8 cellular contexts compared by ENCODE assay signal in genomic region chr20:31707994-31708744, GRCh38. TPM values are rescaled to one million over a fixed set of nuclear protein-coding genes. Genes with fewer than 3 reads are reported as not detected.
A peak's percentile ranks its signal among the peaks of the same experiment; 100 is the strongest.
DNase-seq lines count a peak whose midpoint lies in the region; ATAC-seq, FAIRE-seq and TF ChIP-seq lines count a peak whose summit lies in the region.

No MANE protein-coding gene starts in this region.

- H3K27ac ChIP-seq in CD4-positive, CD25-positive, alpha-beta regulatory T cell (ENCODE audit: insufficient read depth, low read length, poor library complexity, severe bottlenecking), result no peak overlapping the region
- H3K27ac ChIP-seq in HepG2 (ENCODE audit: extremely low read length, insufficient read depth, low read length), result peak overlapping the region; percentile 46
- peak overlapping the region; percentile 99 for H3K27ac ChIP-seq in vagina
- no peak overlapping the region for H3K27ac ChIP-seq in Karpas-422 (ENCODE audit: low read length)

- H3K9ac ChIP-seq in HepG2 (ENCODE audit: insufficient read depth, low read depth, low read length), result no peak overlapping the region
- no peak overlapping the region for H3K9ac ChIP-seq in Karpas-422 (ENCODE audit: low read length)

- H4K20me1 ChIP-seq in HepG2 (ENCODE audit: insufficient read depth, low read length) (peaks cover 13% of the 10 kb centered on the region), Karpas-422 (ENCODE audit: insufficient read depth, low read depth, low read length) (no peaks in the 10 kb centered on the region)

- no peak overlapping the region for H3K4me2 ChIP-seq in HepG2 (ENCODE audit: low read depth, low read length)
- no peak overlapping the region for H3K4me2 ChIP-seq in Karpas-422 (ENCODE audit: low read depth, low read length, poor library complexity, severe bottlenecking)

- peak overlapping the region; percentile 3 to 89 (median 71) for H3K27ac Mint-ChIP-seq in CD4-positive, CD25-positive, alpha-beta regulatory T cell
- H3K27ac Mint-ChIP-seq in WTC11, result peak overlapping the region; percentile 85

- H3K27me3 ChIP-seq in CD4-positive, CD25-positive, alpha-beta regulatory T cell (ENCODE audit: control insufficient read depth, insufficient read depth, low read length), result no peaks in the 10 kb centered on the region
- H3K27me3 ChIP-seq in HepG2 (ENCODE audit: control insufficient read depth in 1 of 2, insufficient read depth in 2 of 2, low read length in 2 of 2), result no peaks in the 10 kb centered on the region
- no peaks in the 10 kb centered on the region for H3K27me3 ChIP-seq in vagina
- H3K27me3 ChIP-seq in Karpas-422 (ENCODE audit: low read length), result no peaks in the 10 kb centered on the region

- no peak for TF ChIP-seq RAD21 in HepG2 (CRISPR knock-in tag; IDR thresholded peaks at IDR 0.05)

- no TSS peak for BruUV-seq in HepG2 (replicated peaks; lab: Mats Ljungman, UMichigan)

- H3K9me2 ChIP-seq in Karpas-422 (replicated peaks; ENCODE audit: insufficient read depth, low read length), result no peaks in the 10 kb centered on the region

- TF ChIP-seq POLR2A in HepG2 (IDR thresholded peaks at IDR 0.05; ENCODE audit: insufficient read depth in 1 of 2, low read depth in 2 of 2, low read length in 2 of 2) (no peak; a peak in 1 of 4 replicates), vagina (IDR thresholded peaks at IDR 0.05) (no peak)

- DNase-seq in CD4-positive, CD25-positive, alpha-beta regulatory T cell, result no peak
- peak; percentile 94 for DNase-seq in NCI-H1417 treated with DMSO at 0.1 percent for 48 hours (lab: John Stamatoyannopoulos, UW)
- peak; percentile 78 for DNase-seq in WTC11 (ENCODE audit: low spot score)
- no peak for DNase-seq in HepG2 (ENCODE audit: low spot score)
- no peak for DNase-seq in vagina (ENCODE audit: extremely low spot score in 2 of 2)
- DNase-seq in Karpas-422, result no peak
- no peak for DNase-seq in kidney glomerular epithelial cell (lab: John Stamatoyannopoulos, UW)

- no peak for ATAC-seq in CD4-positive, CD25-positive, alpha-beta regulatory T cell (ENCODE audit: low read depth in 2 of 2)
- ATAC-seq in WTC11, result peak; percentile 28
- ATAC-seq in HepG2, result no peak
- no peak for ATAC-seq in HG03196 (IDR thresholded peaks at IDR 0.05; ENCODE audit: unreplicated experiment)

- H2AFZ ChIP-seq in HepG2 (ENCODE audit: low read length), result no peak overlapping the region
- H2AFZ ChIP-seq in Karpas-422 (ENCODE audit: low read length), result no peak overlapping the region

- TF ChIP-seq EP300 in HepG2 (IDR thresholded peaks at IDR 0.05; ENCODE audit: low read depth in 2 of 2, low read length in 2 of 2), result no peak
- TF ChIP-seq EP300 in HepG2 (CRISPR knock-in tag; IDR thresholded peaks at IDR 0.05; ENCODE audit: borderline replicate concordance), result no peak

- H3K79me2 ChIP-seq in HepG2 (ENCODE audit: insufficient read depth, low read length), result peaks cover 90% of the 10 kb centered on the region
- peaks cover 86% of the 10 kb centered on the region for H3K79me2 ChIP-seq in Karpas-422 (ENCODE audit: low read length)

- TF ChIP-seq CTCF in WTC11 (IDR thresholded peaks at IDR 0.05) (no peak), HepG2 (CRISPR knock-in tag; IDR thresholded peaks at IDR 0.05) (no peak), vagina (IDR thresholded peaks at IDR 0.05) (no peak)

- no peak for FAIRE-seq in HepG2 (lab: Jason Lieb, UNC)

- H3K4me1 ChIP-seq in CD4-positive, CD25-positive, alpha-beta regulatory T cell (ENCODE audit: control insufficient read depth, insufficient read depth, low read length, poor library complexity, severe bottlenecking), result peaks cover 55% of the 10 kb centered on the region
- H3K4me1 ChIP-seq in HepG2 (ENCODE audit: insufficient read depth, low read length), result peaks cover 99% of the 10 kb centered on the region
- H3K4me1 ChIP-seq in vagina, result peaks cover 84% of the 10 kb centered on the region
- peaks cover 37% of the 10 kb centered on the region for H3K4me1 ChIP-seq in Karpas-422 (ENCODE audit: low read length)

- intact Hi-C loops in HepG2 (cut with micrococcal nuclease; ENCODE audit: unreplicated experiment) (no loop called here), vagina (cut with DNase I) (no loop called here)

- peaks cover 18 to 82% (median 63%) of the 10 kb centered on the region in 4 donors for H3K4me1 Mint-ChIP-seq in CD4-positive, CD25-positive, alpha-beta regulatory T cell
- peaks cover 61% of the 10 kb centered on the region for H3K4me1 Mint-ChIP-seq in WTC11

- H3K9me3 Mint-ChIP-seq in CD4-positive, CD25-positive, alpha-beta regulatory T cell, result no peaks in the 10 kb centered on the region
- H3K9me3 Mint-ChIP-seq in WTC11, result no peaks in the 10 kb centered on the region

- H3K27me3 Mint-ChIP-seq in CD4-positive, CD25-positive, alpha-beta regulatory T cell, result no peaks in the 10 kb centered on the region
- no peaks in the 10 kb centered on the region for H3K27me3 Mint-ChIP-seq in WTC11 (ENCODE audit: low read depth)

- 51% methylated on average over 2 of the region's 2 CpGs for WGBS in HepG2 (ENCODE audit: low lambda C conversion rate)

- CTCF ChIA-PET in WTC11 (lab: Charles Lee), result interaction anchor here (0.7 to 2.4 kb wide), 9 partner anchors 12 to 244 kb away, joined by 3 to 25 read pairs (median 3); partner anchors contain the start of genes BCL2L1 and HM13
- CTCF ChIA-PET in HepG2 (lab: Yijun Ruan, JAX; ENCODE audit: low intra/inter-chr PET ratio, low total read pairs), result no interaction called here

- peak overlapping the region in 2 of 4 donors; percentile 6 to 24 for H3K4me3 Mint-ChIP-seq in CD4-positive, CD25-positive, alpha-beta regulatory T cell
- H3K4me3 Mint-ChIP-seq in WTC11, result 0 out of 2 replicates have a peak overlapping the region, but pooled peaks have one; percentile 10

- H3K36me3 ChIP-seq in CD4-positive, CD25-positive, alpha-beta regulatory T cell (ENCODE audit: control insufficient read depth, insufficient read depth, low read length), result peaks cover 38% of the 10 kb centered on the region
- H3K36me3 ChIP-seq in HepG2 (replicated peaks in 1 of 2; ENCODE audit: control insufficient read depth in 1 of 2, insufficient read depth in 2 of 2, low read length in 2 of 2) (peaks cover 40 to 73% of the 10 kb centered on the region in 2 experiments), vagina (peaks cover 0 to 20% of the 10 kb centered on the region in 2 donors), Karpas-422 (ENCODE audit: insufficient read depth, low read length) (peaks cover 24% of the 10 kb centered on the region; the same call in 1 of the 2 replicates)

- POLR2A ChIA-PET in WTC11 (lab: Charles Lee) (interaction anchor here (0.5 to 1.6 kb wide), 5 partner anchors 12 to 148 kb away, joined by 4 to 11 read pairs (median 7); no protein-coding TSS in a partner anchor), HepG2 (lab: Yijun Ruan, JAX) (interaction anchor here (1.2 to 33.2 kb wide), 6 partner anchors 6 to 104 kb away, joined by 3 to 2822 read pairs (median 1312); partner anchors contain the start of gene BCL2L1)

- in situ Hi-C loops in HepG2 (cut with HindIII; ENCODE audit: extremely low pct_ligation_motif_present, low pct_unique_long_range_greater_than_20kb), result no loop called here

- no peak overlapping the region for H3K4me3 ChIP-seq in CD4-positive, CD25-positive, alpha-beta regulatory T cell (ENCODE audit: low read depth, low read length)
- no peak overlapping the region for H3K4me3 ChIP-seq in HepG2 (replicated peaks in 1 of 3; ENCODE audit: insufficient read depth in 1 of 3, low read depth in 2 of 3, low read length in 3 of 3)
- no peak overlapping the region for H3K4me3 ChIP-seq in vagina
- no peak overlapping the region for H3K4me3 ChIP-seq in Karpas-422 (ENCODE audit: low read length)

- no peaks in the 10 kb centered on the region for H3K9me3 ChIP-seq in CD4-positive, CD25-positive, alpha-beta regulatory T cell (ENCODE audit: control insufficient read depth in 2 of 2, low read length in 2 of 2)
- no peaks in the 10 kb centered on the region for H3K9me3 ChIP-seq in HepG2 (ENCODE audit: low read length)
- H3K9me3 ChIP-seq in vagina, result no peaks in the 10 kb centered on the region
- H3K9me3 ChIP-seq in Karpas-422 (ENCODE audit: low read length), result no peaks in the 10 kb centered on the region

- peaks cover 45% of the 10 kb centered on the region for H3K36me3 Mint-ChIP-seq in CD4-positive, CD25-positive, alpha-beta regulatory T cell
- peaks cover 16% of the 10 kb centered on the region for H3K36me3 Mint-ChIP-seq in WTC11

RNA-seq across cellular contexts. Expression of gene BCL2L1, which starts 14.5 kb away (rescaled TPM):
- total RNA-seq in CD4-positive, CD25-positive, alpha-beta regulatory T cell, result 38.1 TPM
- polyA plus RNA-seq in CD4-positive, CD25-positive, alpha-beta regulatory T cell, result 10 to 100 TPM; 15.5 to 19.6 (median 17.3) TPM
- total RNA-seq in WTC11 (2021) (52.9 to 62.0 TPM (median 53.9 TPM) in 3 replicates), HepG2 (2016; rRNA removed; fragmentation: Illumina TruSeq; extraction: Trizol) (164 and 200 TPM in 2 replicates), vagina (57.2 TPM)
- 60.9 and 61.0 TPM in 2 replicates for total RNA-seq in HepG2 (2016; cell fraction: cytosol; rRNA removed; fragmentation: Illumina TruSeq; extraction: Trizol; ENCODE audit: low read depth)
- 169 and 173 TPM in 2 replicates for total RNA-seq in HepG2 (2016; cell fraction: insoluble cytoplasmic fraction; rRNA removed; fragmentation: Illumina TruSeq; extraction: Trizol)
- total RNA-seq in HepG2 (2016; cell fraction: membrane; rRNA removed; fragmentation: Illumina TruSeq; extraction: Trizol), result 190 and 201 TPM in 2 replicates
- 135 and 148 TPM in 2 replicates for total RNA-seq in HepG2 (2016; cell fraction: nucleus; rRNA removed; fragmentation: Illumina TruSeq; extraction: Trizol)
- 258 and 259 TPM in 2 replicates for polyA plus RNA-seq in HepG2 (2011; rRNA removed)
- polyA plus RNA-seq in HepG2 (2011; cell fraction: cytosol; rRNA removed), result 215 and 224 TPM in 2 replicates
- polyA plus RNA-seq in HepG2 (2011; cell fraction: nucleus; rRNA removed), result 123 and 146 TPM in 2 replicates
- 184 and 192 TPM in 2 replicates for polyA plus RNA-seq in HepG2 (2012)
- 77.5 and 91.4 TPM in 2 replicates for polyA plus RNA-seq in HepG2 (2016; cell fraction: cytosol; fragmentation: Illumina TruSeq; extraction: Trizol; ENCODE audit: low read depth)
- 214 and 252 TPM in 2 replicates for polyA plus RNA-seq in HepG2 (2016; cell fraction: insoluble cytoplasmic fraction; fragmentation: Illumina TruSeq; extraction: Trizol; ENCODE audit: low read depth)
- polyA plus RNA-seq in HepG2 (2016; cell fraction: membrane; fragmentation: Illumina TruSeq; extraction: Trizol; ENCODE audit: low read depth), result 208 and 211 TPM in 2 replicates
- 168 and 174 TPM in 2 replicates for polyA plus RNA-seq in HepG2 (2016; cell fraction: nucleus; fragmentation: Illumina TruSeq; extraction: Trizol; ENCODE audit: insufficient read depth, low read depth)
- 34.8 and 259 TPM in 2 replicates for polyA minus RNA-seq in HepG2 (2011; rRNA and poly(A)+ RNA removed; ENCODE audit: low replicate concordance)
- 124 TPM in 2 replicates for polyA minus RNA-seq in HepG2 (2011; cell fraction: cytosol; rRNA and poly(A)+ RNA removed)
- 215 and 221 TPM in 2 replicates for polyA minus RNA-seq in HepG2 (2011; cell fraction: nucleus; rRNA and poly(A)+ RNA removed)
- total RNA-seq in Karpas-422 (2014; rRNA removed; shearing (Covaris generic); ENCODE audit: low replicate concordance), result 41.0 and 56.1 TPM in 2 replicates

RNA-seq across cellular contexts. Expression of gene TPX2, which starts 30.9 kb away (rescaled TPM):
- total RNA-seq in CD4-positive, CD25-positive, alpha-beta regulatory T cell, result 5.4 TPM
- 1 to 10 TPM; 3.1 to 6.3 (median 3.8) TPM for polyA plus RNA-seq in CD4-positive, CD25-positive, alpha-beta regulatory T cell
- total RNA-seq in WTC11 (2021) (113 to 123 TPM (median 115 TPM) in 3 replicates), HepG2 (2016; rRNA removed; fragmentation: Illumina TruSeq; extraction: Trizol) (124 and 190 TPM in 2 replicates), vagina (6.1 TPM)
- 19.7 and 21.4 TPM in 2 replicates for total RNA-seq in HepG2 (2016; cell fraction: cytosol; rRNA removed; fragmentation: Illumina TruSeq; extraction: Trizol; ENCODE audit: low read depth)
- 123 and 174 TPM in 2 replicates for total RNA-seq in HepG2 (2016; cell fraction: insoluble cytoplasmic fraction; rRNA removed; fragmentation: Illumina TruSeq; extraction: Trizol)
- 59.2 and 59.7 TPM in 2 replicates for total RNA-seq in HepG2 (2016; cell fraction: membrane; rRNA removed; fragmentation: Illumina TruSeq; extraction: Trizol)
- total RNA-seq in HepG2 (2016; cell fraction: nucleus; rRNA removed; fragmentation: Illumina TruSeq; extraction: Trizol), result 91.9 and 95.0 TPM in 2 replicates
- polyA plus RNA-seq in HepG2 (2011; rRNA removed), result 20.0 and 34.3 TPM in 2 replicates
- 21.1 and 21.9 TPM in 2 replicates for polyA plus RNA-seq in HepG2 (2011; cell fraction: cytosol; rRNA removed)
- polyA plus RNA-seq in HepG2 (2011; cell fraction: nucleus; rRNA removed), result 16.5 and 21.6 TPM in 2 replicates
- polyA plus RNA-seq in HepG2 (2012), result 28.3 and 61.6 TPM in 2 replicates
- polyA plus RNA-seq in HepG2 (2016; cell fraction: cytosol; fragmentation: Illumina TruSeq; extraction: Trizol; ENCODE audit: low read depth), result 8.4 and 9.3 TPM in 2 replicates
- polyA plus RNA-seq in HepG2 (2016; cell fraction: insoluble cytoplasmic fraction; fragmentation: Illumina TruSeq; extraction: Trizol; ENCODE audit: low read depth), result 186 and 207 TPM in 2 replicates
- polyA plus RNA-seq in HepG2 (2016; cell fraction: membrane; fragmentation: Illumina TruSeq; extraction: Trizol; ENCODE audit: low read depth), result 30.8 and 32.2 TPM in 2 replicates
- polyA plus RNA-seq in HepG2 (2016; cell fraction: nucleus; fragmentation: Illumina TruSeq; extraction: Trizol; ENCODE audit: insufficient read depth, low read depth), result 122 and 124 TPM in 2 replicates
- 23.1 and 74.5 TPM in 2 replicates for polyA minus RNA-seq in HepG2 (2011; rRNA and poly(A)+ RNA removed; ENCODE audit: low replicate concordance)
- 31.8 and 39.1 TPM in 2 replicates for polyA minus RNA-seq in HepG2 (2011; cell fraction: cytosol; rRNA and poly(A)+ RNA removed)
- polyA minus RNA-seq in HepG2 (2011; cell fraction: nucleus; rRNA and poly(A)+ RNA removed), result 42.3 and 53.4 TPM in 2 replicates
- total RNA-seq in Karpas-422 (2014; rRNA removed; shearing (Covaris generic); ENCODE audit: low replicate concordance), result 54.0 and 55.5 TPM in 2 replicates

Comparison
In these comparisons a context has a peak if more than half of its experiments do, and no peak if none do; other contexts are left out.
1. DNase-seq: peak in NCI-H1417 treated with DMSO at 0.1 percent for 48 hours (single experiment) and WTC11 (single experiment); none in CD4-positive, CD25-positive, alpha-beta regulatory T cell (0 of 3), HepG2 (single experiment), vagina (0 of 2), Karpas-422 (single experiment) and kidney glomerular epithelial cell (single experiment).
2. H3K27ac ChIP-seq: peak in HepG2 (single experiment) and vagina (single experiment); none in CD4-positive, CD25-positive, alpha-beta regulatory T cell (single experiment) and Karpas-422 (single experiment).